Comparison of ENCODE assay signal across 36 cellular contexts in genomic region chr5:12270914-12271313, GRCh38.
"Had no signal": no experiment of that assay in that cellular context is flagged by ENCODE, and none has a peak within 500 bp of the region (broad histone marks: within the 10 kb centered on the region; RNA-seq: fewer than 3 reads in every experiment).

No MANE protein-coding gene starts in this region.

- H3K4me1 ChIP-seq: adrenal gland, body of pancreas, esophagus squamous epithelium, gastroesophageal sphincter, heart right ventricle had no signal

- H3K4me1 Mint-ChIP-seq: activated CD4-positive, alpha-beta T cell treated with anti-CD3 and anti-CD28 coated beads for 36 hours; activated CD4-positive, alpha-beta T cell treated with anti-CD3 and anti-CD28 coated beads, Interleukin-2, amount 10 ng/mL, durations not matched to agents 24 days and 14 days; activated CD8-positive, alpha-beta memory T cell treated with anti-CD3 and anti-CD28 coated beads, Interleukin-2, amount 10 ng/mL, durations not matched to agents 7 days and 5 days; activated naive CD4-positive, alpha-beta T cell treated with anti-CD3 and anti-CD28 coated beads, Interleukin-2, amount 50 U/mL, for 24 hours; activated naive CD8-positive, alpha-beta T cell treated with anti-CD3 and anti-CD28 coated beads for 36 hours; activated naive CD8-positive, alpha-beta T cell treated with anti-CD3 and anti-CD28 coated beads, Interleukin-2, amount 50 U/mL, for 24 hours; T-helper 17 cell had no signal

- H3K27me3 Mint-ChIP-seq: activated CD4-positive, alpha-beta memory T cell treated with anti-CD3 and anti-CD28 coated beads for 36 hours; activated CD4-positive, alpha-beta T cell treated with anti-CD3 and anti-CD28 coated beads for 36 hours; activated CD4-positive, alpha-beta T cell treated with anti-CD3 and anti-CD28 coated beads, Interleukin-2, amount 10 ng/mL, durations not matched to agents 24 days and 14 days; activated CD8-positive, alpha-beta memory T cell treated with anti-CD3 and anti-CD28 coated beads, Interleukin-2, amount 10 ng/mL, durations not matched to agents 7 days and 5 days; activated naive CD4-positive, alpha-beta T cell treated with anti-CD3 and anti-CD28 coated beads, Interleukin-2, amount 50 U/mL, for 24 hours; activated naive CD8-positive, alpha-beta T cell treated with anti-CD3 and anti-CD28 coated beads for 36 hours; activated naive CD8-positive, alpha-beta T cell treated with anti-CD3 and anti-CD28 coated beads, Interleukin-2, amount 50 U/mL, for 24 hours; T-helper 17 cell had no signal

- H3K4me3 ChIP-seq: adrenal gland, body of pancreas, esophagus squamous epithelium, gastroesophageal sphincter, heart right ventricle had no signal

- H3K36me3 ChIP-seq: adrenal gland, esophagus squamous epithelium, gastroesophageal sphincter, heart right ventricle, WERI-Rb-1 had no signal

- H3K36me3 Mint-ChIP-seq: activated CD4-positive, alpha-beta memory T cell treated with anti-CD3 and anti-CD28 coated beads for 36 hours; activated CD8-positive, alpha-beta memory T cell treated with anti-CD3 and anti-CD28 coated beads, Interleukin-2, amount 10 ng/mL, durations not matched to agents 7 days and 5 days; activated naive CD4-positive, alpha-beta T cell treated with anti-CD3 and anti-CD28 coated beads, Interleukin-2, amount 50 U/mL, for 24 hours; activated naive CD8-positive, alpha-beta T cell treated with anti-CD3 and anti-CD28 coated beads for 36 hours had no signal

- H3K4me3 Mint-ChIP-seq: activated CD4-positive, alpha-beta memory T cell treated with anti-CD3 and anti-CD28 coated beads for 36 hours; activated CD4-positive, alpha-beta T cell treated with anti-CD3 and anti-CD28 coated beads for 36 hours; activated CD4-positive, alpha-beta T cell treated with anti-CD3 and anti-CD28 coated beads, Interleukin-2, amount 10 ng/mL, durations not matched to agents 24 days and 14 days; activated CD8-positive, alpha-beta memory T cell treated with anti-CD3 and anti-CD28 coated beads, Interleukin-2, amount 10 ng/mL, durations not matched to agents 7 days and 5 days; activated CD8-positive, alpha-beta T cell treated with anti-CD3 and anti-CD28 coated beads, Interleukin-2, amount 10 ng/mL, durations not matched to agents 7 days and 5 days; activated naive CD4-positive, alpha-beta T cell treated with anti-CD3 and anti-CD28 coated beads for 36 hours; activated naive CD4-positive, alpha-beta T cell treated with anti-CD3 and anti-CD28 coated beads, Interleukin-2, amount 50 U/mL, for 24 hours; activated naive CD8-positive, alpha-beta T cell treated with anti-CD3 and anti-CD28 coated beads for 36 hours; activated naive CD8-positive, alpha-beta T cell treated with anti-CD3 and anti-CD28 coated beads, Interleukin-2, amount 50 U/mL, for 24 hours; activated T-helper 1 cell treated with anti-CD3 and anti-CD28 coated beads, Interleukin-12 subunit alpha, Interleukin-12 subunit beta, Interleukin-2, Interleukin-4 antibody, amounts not matched to agents 30 ng/mL and 10 ng/mL and 1 ng/mL, durations not matched to agents 14 hours and 24 hours and 36 hours; T-helper 17 cell; T-helper 2 cell treated with Interferon-gamma antibody and Interleukin-4, amounts not matched to agents 5 μg/mL and 100 μg/mL, for 36 hours had no signal

- H3K9me3 Mint-ChIP-seq: activated CD4-positive, alpha-beta T cell treated with anti-CD3 and anti-CD28 coated beads, Interleukin-2, amount 10 ng/mL, durations not matched to agents 24 days and 14 days; activated naive CD8-positive, alpha-beta T cell treated with anti-CD3 and anti-CD28 coated beads for 36 hours had no signal

- H3K9me3 ChIP-seq: adrenal gland, body of pancreas, esophagus squamous epithelium, gastroesophageal sphincter had no signal

- DNase-seq: activated CD4-positive, alpha-beta memory T cell treated with anti-CD3 and anti-CD28 coated beads for 36 hours; activated CD4-positive, alpha-beta T cell treated with anti-CD3 and anti-CD28 coated beads for 36 hours; activated CD4-positive, alpha-beta T cell treated with anti-CD3 and anti-CD28 coated beads, Interleukin-2, amount 10 ng/mL, durations not matched to agents 24 days and 14 days; activated CD4-positive, CD25-positive, alpha-beta regulatory T cell; activated CD4-positive, CD25-positive, alpha-beta regulatory T cell treated with anti-CD3 and anti-CD28 coated beads, Interleukin-2, amount 50 U/mL, for 72 hours; activated CD8-positive, alpha-beta memory T cell treated with anti-CD3 and anti-CD28 coated beads, Interleukin-2, amount 10 ng/mL, durations not matched to agents 7 days and 5 days; activated CD8-positive, alpha-beta memory T cell treated with anti-CD3 and anti-CD28 coated beads, Interleukin-2, amount 50 U/mL, for 4 hours; activated CD8-positive, alpha-beta T cell treated with anti-CD3 and anti-CD28 coated beads, Interleukin-2, amount 10 ng/mL, durations not matched to agents 7 days and 5 days; activated effector memory CD4-positive, alpha-beta T cell treated with anti-CD3 and anti-CD28 coated beads, Interleukin-2, amount 50 U/mL, for 16 hours; activated naive CD4-positive, alpha-beta T cell treated with anti-CD3 and anti-CD28 coated beads for 36 hours; activated naive CD8-positive, alpha-beta T cell treated with anti-CD3 and anti-CD28 coated beads for 36 hours; activated naive CD8-positive, alpha-beta T cell treated with anti-CD3 and anti-CD28 coated beads, Interleukin-2, amount 50 U/mL, for 24 hours; activated T-cell treated with anti-CD3 and anti-CD28 coated beads, Interleukin-2, amount 50 U/mL, for 1 hour; activated T-cell treated with anti-CD3 and anti-CD28 coated beads, Interleukin-2, amount 50 U/mL, for 48 hours; adrenal gland; amygdala; aorta; body of pancreas; caudate nucleus; cortex of kidney; effector CD8-positive, alpha-beta T cell; esophagus squamous epithelium; foreskin melanocyte; heart right ventricle; T-helper 17 cell; T1000; WERI-Rb-1 had no signal

- H3K27ac ChIP-seq: adrenal gland, body of pancreas, epithelial cell of prostate, esophagus squamous epithelium, gastroesophageal sphincter, heart right ventricle, WERI-Rb-1 had no signal

- ATAC-seq: activated CD4-positive, alpha-beta T cell treated with anti-CD3 and anti-CD28 coated beads for 36 hours; activated CD8-positive, alpha-beta memory T cell treated with anti-CD3 and anti-CD28 coated beads, Interleukin-2, amount 10 ng/mL, durations not matched to agents 7 days and 5 days; activated CD8-positive, alpha-beta T cell treated with anti-CD3 and anti-CD28 coated beads, Interleukin-2, amount 10 ng/mL, durations not matched to agents 7 days and 5 days; activated naive CD8-positive, alpha-beta T cell treated with anti-CD3 and anti-CD28 coated beads, Interleukin-2, amount 50 U/mL, for 24 hours; body of pancreas; gastroesophageal sphincter; heart right ventricle; T-helper 17 cell had no signal

- H3K27me3 ChIP-seq: adrenal gland, body of pancreas, esophagus squamous epithelium, gastroesophageal sphincter, heart right ventricle had no signal

- H3K27ac Mint-ChIP-seq: activated CD4-positive, alpha-beta memory T cell treated with anti-CD3 and anti-CD28 coated beads for 36 hours; activated CD4-positive, alpha-beta T cell treated with anti-CD3 and anti-CD28 coated beads for 36 hours; activated CD4-positive, alpha-beta T cell treated with anti-CD3 and anti-CD28 coated beads, Interleukin-2, amount 10 ng/mL, durations not matched to agents 24 days and 14 days; activated CD8-positive, alpha-beta memory T cell treated with anti-CD3 and anti-CD28 coated beads, Interleukin-2, amount 10 ng/mL, durations not matched to agents 7 days and 5 days; activated CD8-positive, alpha-beta T cell treated with anti-CD3 and anti-CD28 coated beads, Interleukin-2, amount 10 ng/mL, durations not matched to agents 7 days and 5 days; activated naive CD4-positive, alpha-beta T cell treated with anti-CD3 and anti-CD28 coated beads for 36 hours; activated naive CD4-positive, alpha-beta T cell treated with anti-CD3 and anti-CD28 coated beads, Interleukin-2, amount 50 U/mL, for 24 hours; activated naive CD8-positive, alpha-beta T cell treated with anti-CD3 and anti-CD28 coated beads for 36 hours; activated naive CD8-positive, alpha-beta T cell treated with anti-CD3 and anti-CD28 coated beads, Interleukin-2, amount 50 U/mL, for 24 hours; activated T-helper 1 cell treated with anti-CD3 and anti-CD28 coated beads, Interleukin-12 subunit alpha, Interleukin-12 subunit beta, Interleukin-2, Interleukin-4 antibody, amounts not matched to agents 30 ng/mL and 10 ng/mL and 1 ng/mL, durations not matched to agents 14 hours and 24 hours and 36 hours; activated T-helper 2 cell treated with anti-CD3 and anti-CD28 coated beads, Interferon-gamma antibody, Interleukin-2, Interleukin-4, amounts not matched to agents 10 μg/mL and 5 μg/mL and 100 μg/mL, durations not matched to agents 14 hours and 24 hours and 36 hours; T-helper 17 cell; T-helper 2 cell treated with Interferon-gamma antibody and Interleukin-4, amounts not matched to agents 5 μg/mL and 100 μg/mL, for 36 hours had no signal

- FAIRE-seq: colon, endometrium, endothelial cell of umbilical vein had no signal
